Comparison of ENCODE assay signal across 12 cellular contexts in genomic region chr11:61835663-61836024, GRCh38. TPM values are rescaled to one million over a fixed set of nuclear protein-coding genes. Genes with fewer than 3 reads are reported as not detected.
A peak's percentile ranks its signal among the peaks of the same experiment; 100 is the strongest.
DNase-seq lines count a peak whose midpoint lies in the region; ATAC-seq, FAIRE-seq and TF ChIP-seq lines count a peak whose summit lies in the region.
"Had no signal": no experiment of that assay in that cellular context is flagged by ENCODE, and none has a peak within 500 bp of the region (broad histone marks: within the 10 kb centered on the region; RNA-seq: fewer than 3 reads in every experiment).

No MANE protein-coding gene starts in this region.

- TF ChIP-seq CTCF in HepG2 (CRISPR knock-in tag; IDR thresholded peaks at IDR 0.05): no peak
- TF ChIP-seq CTCF in right lobe of liver (IDR thresholded peaks at IDR 0.05): no peak

- H3K27me3 ChIP-seq in HepG2 (ENCODE audit: control insufficient read depth in 1 of 2, insufficient read depth in 2 of 2, low read length in 2 of 2) (no peaks in the 10 kb centered on the region), right lobe of liver (no peaks in the 10 kb centered on the region)
- H3K27me3 ChIP-seq: BE2C had no signal

- BruUV-seq in HepG2 (replicated peaks; lab: Mats Ljungman, UMichigan): no TSS peak

- POLR2A ChIA-PET in HepG2 (lab: Yijun Ruan, JAX): no interaction called here

- TF ChIP-seq POLR2A in HepG2 (IDR thresholded peaks at IDR 0.05; ENCODE audit: insufficient read depth in 1 of 2, low read depth in 2 of 2, low read length in 2 of 2) (no peak), right lobe of liver (IDR thresholded peaks at IDR 0.05) (no peak)

- H3K79me2 ChIP-seq in HepG2 (ENCODE audit: insufficient read depth, low read length): peaks cover 11% of the 10 kb centered on the region

- peaks cover 1 to 14% of the 10 kb centered on the region in 2 experiments; a peak in 4 of 5 replicates for H3K36me3 ChIP-seq in HepG2 (replicated peaks in 1 of 2; ENCODE audit: control insufficient read depth in 1 of 2, insufficient read depth in 2 of 2, low read length in 2 of 2)
- H3K36me3 ChIP-seq in right lobe of liver: peaks cover 0 to 8% (median 0%) of the 10 kb centered on the region in 4 donors

- H3K9me3 ChIP-seq in HepG2 (ENCODE audit: low read length) (no peaks in the 10 kb centered on the region), right lobe of liver (no peaks in the 10 kb centered on the region)
- H3K9me3 ChIP-seq: BE2C had no signal

- H3K4me3 Mint-ChIP-seq in activated T-helper 2 cell treated with anti-CD3 and anti-CD28 coated beads, Interferon-gamma antibody, Interleukin-2, Interleukin-4, amounts not matched to agents 10 μg/mL and 5 μg/mL and 100 μg/mL, durations not matched to agents 14 hours and 24 hours and 36 hours (ENCODE audit: low read depth): peak overlapping the region; percentile 65
- peak overlapping the region in 5 of 8 donors; percentile 30 to 51 (median 47) for H3K4me3 Mint-ChIP-seq in naive B cell

- H3K27me3 Mint-ChIP-seq in activated T-helper 2 cell treated with anti-CD3 and anti-CD28 coated beads, Interferon-gamma antibody, Interleukin-2, Interleukin-4, amounts not matched to agents 10 μg/mL and 5 μg/mL and 100 μg/mL, durations not matched to agents 14 hours and 24 hours and 36 hours (ENCODE audit: low read depth): no peaks in the 10 kb centered on the region
- no peaks in the 10 kb centered on the region for H3K27me3 Mint-ChIP-seq in naive B cell

- no peak overlapping the region for H2AFZ ChIP-seq in HepG2 (ENCODE audit: low read length)

- intact Hi-C loops in HepG2 (cut with micrococcal nuclease; ENCODE audit: unreplicated experiment) (no loop called here), right lobe of liver (cut with DNase I) (no loop called here)
- intact Hi-C loops in activated T-helper 2 cell treated with anti-CD3 and anti-CD28 coated beads, Interferon-gamma antibody, Interleukin-2, Interleukin-4, amounts not matched to agents 10 μg/mL and 5 μg/mL and 100 μg/mL, durations not matched to agents 14 hours and 24 hours and 36 hours (cut with micrococcal nuclease): loop anchor here (2.0 kb wide), 1 partner anchor 43 kb away; the partner anchor contains the start of genes FEN1 and TMEM258

- CTCF ChIA-PET in HepG2 (lab: Yijun Ruan, JAX; ENCODE audit: low intra/inter-chr PET ratio, low total read pairs): no interaction called here

- WGBS in HepG2 (ENCODE audit: low lambda C conversion rate): 95% methylated on average over 6 of the region's 6 CpGs
- WGBS in right lobe of liver (ENCODE audit: insufficient coverage, low coverage, low lambda C conversion rate, missing lambda C conversion rate): 84% methylated on average over 6 of the region's 6 CpGs

- H3K9me3 Mint-ChIP-seq in activated T-helper 2 cell treated with anti-CD3 and anti-CD28 coated beads, Interferon-gamma antibody, Interleukin-2, Interleukin-4, amounts not matched to agents 10 μg/mL and 5 μg/mL and 100 μg/mL, durations not matched to agents 14 hours and 24 hours and 36 hours: no peaks in the 10 kb centered on the region
- H3K9me3 Mint-ChIP-seq in naive B cell: peaks cover 0 to 3% (median 0%) of the 10 kb centered on the region in 7 donors

- FAIRE-seq in HepG2 (lab: Jason Lieb, UNC): no peak

- H3K4me2 ChIP-seq in HepG2 (ENCODE audit: low read depth, low read length): no peak overlapping the region

- in situ Hi-C loops in HepG2 (cut with HindIII; ENCODE audit: extremely low pct_ligation_motif_present, low pct_unique_long_range_greater_than_20kb): no loop called here

- peak overlapping the region; percentile 95 for H3K27ac Mint-ChIP-seq in activated T-helper 2 cell treated with anti-CD3 and anti-CD28 coated beads, Interferon-gamma antibody, Interleukin-2, Interleukin-4, amounts not matched to agents 10 μg/mL and 5 μg/mL and 100 μg/mL, durations not matched to agents 14 hours and 24 hours and 36 hours
- peak overlapping the region in 4 of 6 donors; percentile 4 to 93 (median 82) for H3K27ac Mint-ChIP-seq in naive B cell

- DNase-seq in HepG2 (ENCODE audit: low spot score) (no peak), right lobe of liver (no peak), naive B cell (no peak), occipital lobe (lab: John Stamatoyannopoulos, UW) (no peak), midbrain (lab: John Stamatoyannopoulos, UW) (no peak), NCI-H1105 (lab: John Stamatoyannopoulos, UW) (no peak), kidney tubule cell (ENCODE audit: low spot score) (no peak)
- no peak for DNase-seq in activated T-helper 2 cell treated with anti-CD3 and anti-CD28 coated beads, Interferon-gamma antibody, Interleukin-2, Interleukin-4, amounts not matched to agents 10 μg/mL and 5 μg/mL and 100 μg/mL, durations not matched to agents 14 hours and 24 hours and 36 hours (ENCODE audit: low spot score)
- DNase-seq: BE2C; effector CD4-positive, alpha-beta T cell; foreskin melanocyte; NCI-H187 treated with DMSO at 0.1 percent for 48 hours had no signal

- TF ChIP-seq EP300 in HepG2 (IDR thresholded peaks at IDR 0.05; ENCODE audit: low read depth in 2 of 2, low read length in 2 of 2) (no peak), HepG2 (CRISPR knock-in tag; IDR thresholded peaks at IDR 0.05; ENCODE audit: borderline replicate concordance) (no peak)

- no peak for TF ChIP-seq RAD21 in HepG2 (CRISPR knock-in tag; IDR thresholded peaks at IDR 0.05)

- peaks cover 52% of the 10 kb centered on the region for H3K4me1 Mint-ChIP-seq in activated T-helper 2 cell treated with anti-CD3 and anti-CD28 coated beads, Interferon-gamma antibody, Interleukin-2, Interleukin-4, amounts not matched to agents 10 μg/mL and 5 μg/mL and 100 μg/mL, durations not matched to agents 14 hours and 24 hours and 36 hours (ENCODE audit: low read depth)
- peaks cover 24 to 55% (median 30%) of the 10 kb centered on the region in 3 donors for H3K4me1 Mint-ChIP-seq in naive B cell

- H3K27ac ChIP-seq in HepG2 (ENCODE audit: extremely low read length, insufficient read depth, low read length) (no peak overlapping the region), right lobe of liver (no peak overlapping the region)

- H3K9ac ChIP-seq in HepG2 (ENCODE audit: insufficient read depth, low read depth, low read length): no peak overlapping the region

- ATAC-seq in HepG2 (no peak), right lobe of liver (no peak), naive B cell (ENCODE audit: low read depth in 2 of 2) (no peak)

- H3K4me1 ChIP-seq in HepG2 (ENCODE audit: insufficient read depth, low read length): peaks cover 14% of the 10 kb centered on the region
- peaks cover 0 to 11% (median 3%) of the 10 kb centered on the region in 4 donors for H3K4me1 ChIP-seq in right lobe of liver

- H3K36me3 Mint-ChIP-seq in activated T-helper 2 cell treated with anti-CD3 and anti-CD28 coated beads, Interferon-gamma antibody, Interleukin-2, Interleukin-4, amounts not matched to agents 10 μg/mL and 5 μg/mL and 100 μg/mL, durations not matched to agents 14 hours and 24 hours and 36 hours (ENCODE audit: low read depth): peaks cover 78% of the 10 kb centered on the region
- H3K36me3 Mint-ChIP-seq in naive B cell: peaks cover 0 to 4% of the 10 kb centered on the region in 2 donors

- no peak overlapping the region for H3K4me3 ChIP-seq in HepG2 (replicated peaks in 1 of 3; ENCODE audit: insufficient read depth in 1 of 3, low read depth in 2 of 3, low read length in 3 of 3)
- H3K4me3 ChIP-seq in right lobe of liver: no peak overlapping the region

- no peaks in the 10 kb centered on the region for H4K20me1 ChIP-seq in HepG2 (ENCODE audit: insufficient read depth, low read length)

RNA-seq across cellular contexts. Expression of gene FADS2, which starts 7.5 kb away (rescaled TPM):
- total RNA-seq in HepG2 (2016; rRNA removed; fragmentation: Illumina TruSeq; extraction: Trizol) (54.7 and 124 TPM in 2 replicates), right lobe of liver (100 to 1,000 TPM in 4 of 6 experiments, 1 to 10 TPM in 2; 4.2 to 166 (median 110) TPM), occipital lobe (109 TPM)
- total RNA-seq in HepG2 (2016; cell fraction: cytosol; rRNA removed; fragmentation: Illumina TruSeq; extraction: Trizol; ENCODE audit: low read depth): 17.6 and 17.8 TPM in 2 replicates
- total RNA-seq in HepG2 (2016; cell fraction: insoluble cytoplasmic fraction; rRNA removed; fragmentation: Illumina TruSeq; extraction: Trizol): 51.3 and 120 TPM in 2 replicates
- 42.1 and 45.1 TPM in 2 replicates for total RNA-seq in HepG2 (2016; cell fraction: membrane; rRNA removed; fragmentation: Illumina TruSeq; extraction: Trizol)
- 103 and 115 TPM in 2 replicates for total RNA-seq in HepG2 (2016; cell fraction: nucleus; rRNA removed; fragmentation: Illumina TruSeq; extraction: Trizol)
- polyA plus RNA-seq in HepG2 (2011; rRNA removed) (90.1 and 125 TPM in 2 replicates), naive B cell (ENCODE audit: low read depth in 6 of 6) (10 to 100 TPM in 1 of 6 donors, 1 to 10 TPM in 3, under 1 TPM in 1, not detected in 1; 0.92 to 11.5 (median 2.0) TPM)
- polyA plus RNA-seq in HepG2 (2011; cell fraction: cytosol; rRNA removed): 66.9 and 93.5 TPM in 2 replicates
- 77.8 and 97.6 TPM in 2 replicates for polyA plus RNA-seq in HepG2 (2011; cell fraction: nucleus; rRNA removed)
- polyA plus RNA-seq in HepG2 (2012): 111 and 112 TPM in 2 replicates
- 16.3 and 18.5 TPM in 2 replicates for polyA plus RNA-seq in HepG2 (2016; cell fraction: cytosol; fragmentation: Illumina TruSeq; extraction: Trizol; ENCODE audit: low read depth)
- polyA plus RNA-seq in HepG2 (2016; cell fraction: insoluble cytoplasmic fraction; fragmentation: Illumina TruSeq; extraction: Trizol; ENCODE audit: low read depth): 43.7 and 53.6 TPM in 2 replicates
- polyA plus RNA-seq in HepG2 (2016; cell fraction: membrane; fragmentation: Illumina TruSeq; extraction: Trizol; ENCODE audit: low read depth): 27.1 and 32.3 TPM in 2 replicates
- 153 and 164 TPM in 2 replicates for polyA plus RNA-seq in HepG2 (2016; cell fraction: nucleus; fragmentation: Illumina TruSeq; extraction: Trizol; ENCODE audit: insufficient read depth, low read depth)
- polyA minus RNA-seq in HepG2 (2011; rRNA and poly(A)+ RNA removed; ENCODE audit: low replicate concordance): 240 and 324 TPM in 2 replicates
- polyA minus RNA-seq in HepG2 (2011; cell fraction: cytosol; rRNA and poly(A)+ RNA removed): 65.5 and 71.3 TPM in 2 replicates
- 23.2 and 36.6 TPM in 2 replicates for polyA minus RNA-seq in HepG2 (2011; cell fraction: nucleus; rRNA and poly(A)+ RNA removed)
- 366 and 381 TPM in 2 replicates for total RNA-seq in activated T-helper 2 cell treated with anti-CD3 and anti-CD28 coated beads, Interferon-gamma antibody, Interleukin-2, Interleukin-4, amounts not matched to agents 10 μg/mL and 5 μg/mL and 100 μg/mL, durations not matched to agents 14 hours and 24 hours and 36 hours

RNA-seq across cellular contexts. Expression of gene FADS1, which starts 18.8 kb away (rescaled TPM):
- total RNA-seq in HepG2 (2016; rRNA removed; fragmentation: Illumina TruSeq; extraction: Trizol): 65.8 and 108 TPM in 2 replicates
- 28.4 and 32.7 TPM in 2 replicates for total RNA-seq in HepG2 (2016; cell fraction: cytosol; rRNA removed; fragmentation: Illumina TruSeq; extraction: Trizol; ENCODE audit: low read depth)
- 63.3 and 108 TPM in 2 replicates for total RNA-seq in HepG2 (2016; cell fraction: insoluble cytoplasmic fraction; rRNA removed; fragmentation: Illumina TruSeq; extraction: Trizol)
- 64.5 and 65.2 TPM in 2 replicates for total RNA-seq in HepG2 (2016; cell fraction: membrane; rRNA removed; fragmentation: Illumina TruSeq; extraction: Trizol)
- 91.8 and 110 TPM in 2 replicates for total RNA-seq in HepG2 (2016; cell fraction: nucleus; rRNA removed; fragmentation: Illumina TruSeq; extraction: Trizol)
- 91.8 and 98.4 TPM in 2 replicates for polyA plus RNA-seq in HepG2 (2011; rRNA removed)
- polyA plus RNA-seq in HepG2 (2011; cell fraction: cytosol; rRNA removed): 80.8 and 110 TPM in 2 replicates
- polyA plus RNA-seq in HepG2 (2011; cell fraction: nucleus; rRNA removed): 56.1 and 66.5 TPM in 2 replicates
- 70.6 and 81.6 TPM in 2 replicates for polyA plus RNA-seq in HepG2 (2012)
- polyA plus RNA-seq in HepG2 (2016; cell fraction: cytosol; fragmentation: Illumina TruSeq; extraction: Trizol; ENCODE audit: low read depth): 18.4 and 22.5 TPM in 2 replicates
- polyA plus RNA-seq in HepG2 (2016; cell fraction: insoluble cytoplasmic fraction; fragmentation: Illumina TruSeq; extraction: Trizol; ENCODE audit: low read depth): 56.1 and 57.8 TPM in 2 replicates
- polyA plus RNA-seq in HepG2 (2016; cell fraction: membrane; fragmentation: Illumina TruSeq; extraction: Trizol; ENCODE audit: low read depth): 34.4 and 36.5 TPM in 2 replicates
- 134 TPM in 2 replicates for polyA plus RNA-seq in HepG2 (2016; cell fraction: nucleus; fragmentation: Illumina TruSeq; extraction: Trizol; ENCODE audit: insufficient read depth, low read depth)
- 305 and 789 TPM in 2 replicates for polyA minus RNA-seq in HepG2 (2011; rRNA and poly(A)+ RNA removed; ENCODE audit: low replicate concordance)
- 108 and 118 TPM in 2 replicates for polyA minus RNA-seq in HepG2 (2011; cell fraction: cytosol; rRNA and poly(A)+ RNA removed)
- 63.0 and 82.7 TPM in 2 replicates for polyA minus RNA-seq in HepG2 (2011; cell fraction: nucleus; rRNA and poly(A)+ RNA removed)
- 10 to 100 TPM; 18.3 to 87.6 (median 34.8) TPM for total RNA-seq in right lobe of liver
- 114 and 116 TPM in 2 replicates for total RNA-seq in activated T-helper 2 cell treated with anti-CD3 and anti-CD28 coated beads, Interferon-gamma antibody, Interleukin-2, Interleukin-4, amounts not matched to agents 10 μg/mL and 5 μg/mL and 100 μg/mL, durations not matched to agents 14 hours and 24 hours and 36 hours
- polyA plus RNA-seq in naive B cell (ENCODE audit: low read depth in 6 of 6): 10 to 100 TPM in 1 of 6 donors, 1 to 10 TPM in 3, under 1 TPM in 1, not detected in 1; 0.79 to 14.0 (median 1.6) TPM
- 85.0 TPM for total RNA-seq in occipital lobe

RNA-seq across cellular contexts. Expression of gene FEN1, which starts 42.9 kb away (rescaled TPM):
- total RNA-seq in HepG2 (2016; rRNA removed; fragmentation: Illumina TruSeq; extraction: Trizol) (102 and 116 TPM in 2 replicates), right lobe of liver (10 to 100 TPM in 2 of 6 experiments, 1 to 10 TPM in 4; 4.0 to 13.3 (median 5.4) TPM), occipital lobe (13.3 TPM)
- total RNA-seq in HepG2 (2016; cell fraction: cytosol; rRNA removed; fragmentation: Illumina TruSeq; extraction: Trizol; ENCODE audit: low read depth): 9.9 and 12.9 TPM in 2 replicates
- total RNA-seq in HepG2 (2016; cell fraction: insoluble cytoplasmic fraction; rRNA removed; fragmentation: Illumina TruSeq; extraction: Trizol): 103 and 117 TPM in 2 replicates
- total RNA-seq in HepG2 (2016; cell fraction: membrane; rRNA removed; fragmentation: Illumina TruSeq; extraction: Trizol): 25.3 and 31.0 TPM in 2 replicates
- total RNA-seq in HepG2 (2016; cell fraction: nucleus; rRNA removed; fragmentation: Illumina TruSeq; extraction: Trizol): 47.5 and 54.1 TPM in 2 replicates
- polyA plus RNA-seq in HepG2 (2011; rRNA removed) (10.9 and 12.4 TPM in 2 replicates), naive B cell (ENCODE audit: low read depth in 6 of 6) (10 to 100 TPM in 5 of 6 donors, 1 to 10 TPM in 1; 8.0 to 23.8 (median 15.3) TPM)
- 11.9 and 14.6 TPM in 2 replicates for polyA plus RNA-seq in HepG2 (2011; cell fraction: cytosol; rRNA removed)
- polyA plus RNA-seq in HepG2 (2011; cell fraction: nucleus; rRNA removed): 4.0 and 5.3 TPM in 2 replicates
- polyA plus RNA-seq in HepG2 (2012): 11.2 and 20.0 TPM in 2 replicates
- 5.2 and 7.1 TPM in 2 replicates for polyA plus RNA-seq in HepG2 (2016; cell fraction: cytosol; fragmentation: Illumina TruSeq; extraction: Trizol; ENCODE audit: low read depth)
- polyA plus RNA-seq in HepG2 (2016; cell fraction: insoluble cytoplasmic fraction; fragmentation: Illumina TruSeq; extraction: Trizol; ENCODE audit: low read depth): 94.2 and 98.7 TPM in 2 replicates
- polyA plus RNA-seq in HepG2 (2016; cell fraction: membrane; fragmentation: Illumina TruSeq; extraction: Trizol; ENCODE audit: low read depth): 12.2 and 15.7 TPM in 2 replicates
- polyA plus RNA-seq in HepG2 (2016; cell fraction: nucleus; fragmentation: Illumina TruSeq; extraction: Trizol; ENCODE audit: insufficient read depth, low read depth): 60.2 and 63.1 TPM in 2 replicates
- 25.3 and 218 TPM in 2 replicates for polyA minus RNA-seq in HepG2 (2011; rRNA and poly(A)+ RNA removed; ENCODE audit: low replicate concordance)
- polyA minus RNA-seq in HepG2 (2011; cell fraction: cytosol; rRNA and poly(A)+ RNA removed): 7.6 and 10.2 TPM in 2 replicates
- 10.8 and 11.8 TPM in 2 replicates for polyA minus RNA-seq in HepG2 (2011; cell fraction: nucleus; rRNA and poly(A)+ RNA removed)
- total RNA-seq in activated T-helper 2 cell treated with anti-CD3 and anti-CD28 coated beads, Interferon-gamma antibody, Interleukin-2, Interleukin-4, amounts not matched to agents 10 μg/mL and 5 μg/mL and 100 μg/mL, durations not matched to agents 14 hours and 24 hours and 36 hours: 130 and 131 TPM in 2 replicates

RNA-seq across cellular contexts. Expression of gene TMEM258, which starts 43.2 kb away (rescaled TPM):
- total RNA-seq in HepG2 (2016; rRNA removed; fragmentation: Illumina TruSeq; extraction: Trizol): 164 and 175 TPM in 2 replicates
- 124 and 186 TPM in 2 replicates for total RNA-seq in HepG2 (2016; cell fraction: cytosol; rRNA removed; fragmentation: Illumina TruSeq; extraction: Trizol; ENCODE audit: low read depth)
- 157 and 180 TPM in 2 replicates for total RNA-seq in HepG2 (2016; cell fraction: insoluble cytoplasmic fraction; rRNA removed; fragmentation: Illumina TruSeq; extraction: Trizol)
- 166 and 206 TPM in 2 replicates for total RNA-seq in HepG2 (2016; cell fraction: membrane; rRNA removed; fragmentation: Illumina TruSeq; extraction: Trizol)
- total RNA-seq in HepG2 (2016; cell fraction: nucleus; rRNA removed; fragmentation: Illumina TruSeq; extraction: Trizol): 83.5 and 96.3 TPM in 2 replicates
- 363 and 424 TPM in 2 replicates for polyA plus RNA-seq in HepG2 (2011; rRNA removed)
- 333 and 381 TPM in 2 replicates for polyA plus RNA-seq in HepG2 (2011; cell fraction: cytosol; rRNA removed)
- 70.6 and 77.2 TPM in 2 replicates for polyA plus RNA-seq in HepG2 (2011; cell fraction: nucleus; rRNA removed)
- polyA plus RNA-seq in HepG2 (2012): 225 and 301 TPM in 2 replicates
- 181 and 226 TPM in 2 replicates for polyA plus RNA-seq in HepG2 (2016; cell fraction: cytosol; fragmentation: Illumina TruSeq; extraction: Trizol; ENCODE audit: low read depth)
- polyA plus RNA-seq in HepG2 (2016; cell fraction: insoluble cytoplasmic fraction; fragmentation: Illumina TruSeq; extraction: Trizol; ENCODE audit: low read depth): 187 and 188 TPM in 2 replicates
- 185 and 215 TPM in 2 replicates for polyA plus RNA-seq in HepG2 (2016; cell fraction: membrane; fragmentation: Illumina TruSeq; extraction: Trizol; ENCODE audit: low read depth)
- polyA plus RNA-seq in HepG2 (2016; cell fraction: nucleus; fragmentation: Illumina TruSeq; extraction: Trizol; ENCODE audit: insufficient read depth, low read depth): 173 and 175 TPM in 2 replicates
- 153 and 413 TPM in 2 replicates for polyA minus RNA-seq in HepG2 (2011; rRNA and poly(A)+ RNA removed; ENCODE audit: low replicate concordance)
- polyA minus RNA-seq in HepG2 (2011; cell fraction: cytosol; rRNA and poly(A)+ RNA removed): 79.2 and 82.2 TPM in 2 replicates
- polyA minus RNA-seq in HepG2 (2011; cell fraction: nucleus; rRNA and poly(A)+ RNA removed): 54.3 and 55.7 TPM in 2 replicates
- total RNA-seq in right lobe of liver: 10 to 100 TPM; 31.6 to 74.5 (median 55.3) TPM
- total RNA-seq in activated T-helper 2 cell treated with anti-CD3 and anti-CD28 coated beads, Interferon-gamma antibody, Interleukin-2, Interleukin-4, amounts not matched to agents 10 μg/mL and 5 μg/mL and 100 μg/mL, durations not matched to agents 14 hours and 24 hours and 36 hours: 187 and 192 TPM in 2 replicates
- polyA plus RNA-seq in naive B cell (ENCODE audit: low read depth in 6 of 6): 100 to 1,000 TPM; 117 to 238 (median 185) TPM
- 39.6 TPM for total RNA-seq in occipital lobe

RNA-seq across cellular contexts. Expression of gene FADS3, which starts 55.7 kb away (rescaled TPM):
- total RNA-seq in HepG2 (2016; rRNA removed; fragmentation: Illumina TruSeq; extraction: Trizol): 4.5 and 13.4 TPM in 2 replicates
- total RNA-seq in HepG2 (2016; cell fraction: cytosol; rRNA removed; fragmentation: Illumina TruSeq; extraction: Trizol; ENCODE audit: low read depth): 8.3 and 10.6 TPM in 2 replicates
- total RNA-seq in HepG2 (2016; cell fraction: insoluble cytoplasmic fraction; rRNA removed; fragmentation: Illumina TruSeq; extraction: Trizol): 3.4 and 13.2 TPM in 2 replicates
- 7.7 and 10.7 TPM in 2 replicates for total RNA-seq in HepG2 (2016; cell fraction: membrane; rRNA removed; fragmentation: Illumina TruSeq; extraction: Trizol)
- total RNA-seq in HepG2 (2016; cell fraction: nucleus; rRNA removed; fragmentation: Illumina TruSeq; extraction: Trizol): 12.9 and 21.0 TPM in 2 replicates
- polyA plus RNA-seq in HepG2 (2011; rRNA removed): 23.2 and 36.6 TPM in 2 replicates
- 13.7 and 17.5 TPM in 2 replicates for polyA plus RNA-seq in HepG2 (2011; cell fraction: cytosol; rRNA removed)
- 236 and 242 TPM in 2 replicates for polyA plus RNA-seq in HepG2 (2011; cell fraction: nucleus; rRNA removed)
- 5.1 and 11.5 TPM in 2 replicates for polyA plus RNA-seq in HepG2 (2012)
- 8.0 and 9.6 TPM in 2 replicates for polyA plus RNA-seq in HepG2 (2016; cell fraction: cytosol; fragmentation: Illumina TruSeq; extraction: Trizol; ENCODE audit: low read depth)
- 4.7 and 5.0 TPM in 2 replicates for polyA plus RNA-seq in HepG2 (2016; cell fraction: insoluble cytoplasmic fraction; fragmentation: Illumina TruSeq; extraction: Trizol; ENCODE audit: low read depth)
- 7.9 and 9.0 TPM in 2 replicates for polyA plus RNA-seq in HepG2 (2016; cell fraction: membrane; fragmentation: Illumina TruSeq; extraction: Trizol; ENCODE audit: low read depth)
- polyA plus RNA-seq in HepG2 (2016; cell fraction: nucleus; fragmentation: Illumina TruSeq; extraction: Trizol; ENCODE audit: insufficient read depth, low read depth): 36.8 and 37.1 TPM in 2 replicates
- 30.7 and 67.4 TPM in 2 replicates for polyA minus RNA-seq in HepG2 (2011; rRNA and poly(A)+ RNA removed; ENCODE audit: low replicate concordance)
- polyA minus RNA-seq in HepG2 (2011; cell fraction: cytosol; rRNA and poly(A)+ RNA removed): 10.5 and 13.0 TPM in 2 replicates
- 10.9 and 15.8 TPM in 2 replicates for polyA minus RNA-seq in HepG2 (2011; cell fraction: nucleus; rRNA and poly(A)+ RNA removed)
- 10 to 100 TPM; 13.0 to 69.8 (median 22.7) TPM for total RNA-seq in right lobe of liver
- total RNA-seq in activated T-helper 2 cell treated with anti-CD3 and anti-CD28 coated beads, Interferon-gamma antibody, Interleukin-2, Interleukin-4, amounts not matched to agents 10 μg/mL and 5 μg/mL and 100 μg/mL, durations not matched to agents 14 hours and 24 hours and 36 hours: 22.1 and 24.1 TPM in 2 replicates
- polyA plus RNA-seq in naive B cell (ENCODE audit: low read depth in 6 of 6): 10 to 100 TPM; 27.6 to 41.3 (median 34.4) TPM
- total RNA-seq in occipital lobe: 34.0 TPM
